In the genomic region with DNA sequence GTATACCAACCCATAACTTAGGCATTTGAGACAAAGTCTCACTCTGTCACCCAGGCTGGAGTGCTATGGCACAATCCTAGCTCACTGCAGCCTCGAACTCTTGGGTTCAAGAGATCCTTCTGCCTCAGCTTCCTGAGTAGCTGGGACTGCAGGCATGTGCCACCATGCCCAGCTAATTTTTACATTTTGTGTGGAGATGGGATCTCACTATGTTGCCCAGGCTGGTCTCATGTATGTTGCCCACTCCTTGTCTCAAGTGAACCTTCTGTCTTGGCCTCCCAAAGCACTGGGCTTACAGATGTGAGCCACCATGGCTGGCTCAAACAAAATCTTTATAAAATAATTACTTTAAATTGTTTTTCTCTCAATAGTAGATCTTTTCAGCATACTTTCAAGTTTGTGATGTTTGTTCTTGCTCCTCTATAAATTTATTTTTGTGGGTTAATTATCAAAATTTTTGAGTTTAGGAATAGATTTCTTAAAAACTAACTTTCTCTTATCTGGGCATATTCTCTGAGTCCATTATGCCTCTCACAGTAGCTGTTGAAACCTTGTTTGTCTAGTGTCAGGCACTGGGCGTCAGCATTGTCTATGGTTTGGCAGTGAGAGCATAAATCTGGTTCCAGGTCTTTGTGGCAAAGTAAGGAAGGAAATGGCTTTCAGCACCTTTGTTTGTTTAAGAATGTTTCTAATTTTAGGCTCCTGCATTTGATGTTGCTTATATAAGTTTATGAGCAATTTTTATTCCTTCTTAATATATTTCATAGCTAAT, we compare ENCODE assay signal across 8 cellular contexts. TPM values are rescaled to one million over a fixed set of nuclear protein-coding genes. Genes with fewer than 3 reads are reported as not detected.
DNase-seq lines count a peak whose midpoint lies in the region; ATAC-seq, FAIRE-seq and TF ChIP-seq lines count a peak whose summit lies in the region.

No MANE protein-coding gene starts in this region.

- H3K4me3 Mint-ChIP-seq in T-cell, result no peak overlapping the region
- no peak overlapping the region for H3K4me3 Mint-ChIP-seq in effector memory CD8-positive, alpha-beta T cell

- no peak for FAIRE-seq in RCC 7860 (lab: Jason Lieb, UNC)

- no peak for TF ChIP-seq POLR2A in lower leg skin (IDR thresholded peaks at IDR 0.05)

- no peaks in the 10 kb centered on the region for H3K9me3 Mint-ChIP-seq in T-cell
- H3K9me3 Mint-ChIP-seq in effector memory CD8-positive, alpha-beta T cell, result no peaks in the 10 kb centered on the region

- H3K4me3 ChIP-seq in lower leg skin (ENCODE audit: low read depth, poor library complexity, severe bottlenecking), result no peak overlapping the region

- POLR2A ChIA-PET in T-cell (lab: Charles Lee), result interaction anchor here in 1 of 2 donors (1.2 kb wide), 1 partner anchor 410 kb away, joined by 5 read pairs; no protein-coding TSS in a partner anchor

- peaks cover 2% of the 10 kb centered on the region for H3K36me3 Mint-ChIP-seq in T-cell
- H3K36me3 Mint-ChIP-seq in effector memory CD8-positive, alpha-beta T cell (ENCODE audit: insufficient read depth), result no peaks in the 10 kb centered on the region

- H3K4me1 Mint-ChIP-seq in T-cell, result peaks cover 3 to 6% (median 5%) of the 10 kb centered on the region in 3 donors
- H3K4me1 Mint-ChIP-seq in effector memory CD8-positive, alpha-beta T cell (ENCODE audit: low read depth in 2 of 2), result peaks cover 5 to 7% of the 10 kb centered on the region in 2 donors

- ATAC-seq in GM21529 (IDR thresholded peaks at IDR 0.05; ENCODE audit: unreplicated experiment), result peak; percentile 72
- peak; percentile 95 to 100 (median 100) for ATAC-seq in T-cell (replicated peaks in 1 of 4)
- peak; percentile 100 for ATAC-seq in effector memory CD8-positive, alpha-beta T cell (replicated peaks)

- no peak overlapping the region for H3K27ac Mint-ChIP-seq in T-cell
- peak overlapping the region; percentile 9 to 16 for H3K27ac Mint-ChIP-seq in effector memory CD8-positive, alpha-beta T cell

- CTCF ChIA-PET in T-cell (lab: Charles Lee), result interaction anchor here (0.5 to 2.1 kb wide), 23 partner anchors 10 to 1485 kb away, joined by 3 to 11 read pairs (median 3); no protein-coding TSS in a partner anchor

- no peak for TF ChIP-seq CTCF in lower leg skin (IDR thresholded peaks at IDR 0.05)

- no peaks in the 10 kb centered on the region for H3K27me3 Mint-ChIP-seq in T-cell
- H3K27me3 Mint-ChIP-seq in effector memory CD8-positive, alpha-beta T cell, result no peaks in the 10 kb centered on the region

- WGBS in lower leg skin, 2 donors, result 62 to 67% methylated on average over 2 of the region's 2 CpGs

- peak; percentile 5 for DNase-seq in COLO668 (lab: John Stamatoyannopoulos, UW; ENCODE audit: unreplicated experiment)
- DNase-seq in T-cell, result peak; percentile 29 to 74 (median 61)
- DNase-seq in effector memory CD8-positive, alpha-beta T cell, result peak; percentile 52 to 53 (median 53)
- peak; percentile 97 for DNase-seq in pons (ENCODE audit: low spot score)
- DNase-seq in RCC 7860 (ENCODE audit: low spot score), result no peak
- no peak for DNase-seq in lower leg skin (ENCODE audit: low spot score in 2 of 2)
- no peak for DNase-seq in posterior vena cava (ENCODE audit: low spot score)

- intact Hi-C loops in lower leg skin (cut with DNase I; ENCODE audit: low total_unique reads), result no loop called here
- intact Hi-C loops in posterior vena cava (cut with DNase I), result no loop called here

RNA-seq across cellular contexts. Expression of a gene that starts 38.7 kb away (rescaled TPM):
- 1 to 10 TPM; 1.5 to 7.6 (median 4.1) TPM for total RNA-seq in T-cell
- 10 to 100 TPM; 14.0 to 18.8 (median 16.4) TPM for total RNA-seq in lower leg skin
- 10 to 100 TPM; 17.6 to 20.4 TPM for total RNA-seq in posterior vena cava

RNA-seq across cellular contexts. Expression of a gene that starts 38.8 kb away (rescaled TPM):
- total RNA-seq in T-cell, result 10 to 100 TPM; 28.7 to 60.1 (median 35.0) TPM
- total RNA-seq in lower leg skin, result 1 to 10 TPM; 5.8 to 6.4 (median 6.0) TPM
- total RNA-seq in posterior vena cava, result 10 to 100 TPM; 22.0 to 35.4 TPM

Comparison
In these comparisons a context has a peak if more than half of its experiments do, and no peak if none do; other contexts are left out.
1. DNase-seq: peak in COLO668 (single experiment), T-cell (34 of 34), effector memory CD8-positive, alpha-beta T cell (3 of 3) and pons (single experiment); none in RCC 7860 (single experiment), lower leg skin (0 of 2) and posterior vena cava (single experiment).
2. H3K27ac Mint-ChIP-seq: peak in effector memory CD8-positive, alpha-beta T cell (2 of 2); none in T-cell (0 of 2).
3. Peak in every context shown above with its lines, with median percentiles within 50 percentile points of each other: ATAC-seq.